In genomic region chr5:77776606-77777206, GRCh38 we compare ENCODE assay signal across 7 cellular contexts. TPM values are rescaled to one million over a fixed set of nuclear protein-coding genes. Genes with fewer than 3 reads are reported as not detected.
DNase-seq lines count a peak whose midpoint lies in the region; ATAC-seq and TF ChIP-seq lines count a peak whose summit lies in the region.

No MANE protein-coding gene starts in this region.

- peaks cover 9% of the 10 kb centered on the region for H4K20me1 ChIP-seq in GM23338 (replicated peaks; ENCODE audit: insufficient read depth)

- H3K9me3 Mint-ChIP-seq in GM23338, result no peaks in the 10 kb centered on the region
- no peaks in the 10 kb centered on the region for H3K9me3 Mint-ChIP-seq in stimulated activated effector memory CD8-positive, alpha-beta T cell treated with anti-CD3 and anti-CD28 coated beads, Interleukin-12 subunit alpha, Interleukin-12 subunit beta, amount 100 ng/mL, for 72 hours

- no peaks in the 10 kb centered on the region for H3K36me3 ChIP-seq in GM23338 (ENCODE audit: insufficient read depth)

- CTCF ChIA-PET in RWPE1 (lab: Yijun Ruan, JAX), result no interaction called here

- peak overlapping the region; percentile 88 for H3K27ac Mint-ChIP-seq in GM23338
- peak overlapping the region; percentile 98 for H3K27ac Mint-ChIP-seq in stimulated activated effector memory CD8-positive, alpha-beta T cell treated with anti-CD3 and anti-CD28 coated beads, Interleukin-12 subunit alpha, Interleukin-12 subunit beta, amount 100 ng/mL, for 72 hours

- H3K27ac ChIP-seq in GM23338 (ENCODE audit: low read depth), result no peak overlapping the region
- H3K27ac ChIP-seq in RWPE1, result peak overlapping the region; percentile 87
- H3K27ac ChIP-seq in foreskin keratinocyte, result peak overlapping the region; percentile 91

- POLR2A ChIA-PET in RWPE1 (lab: Yijun Ruan, JAX; ENCODE audit: low non-redundant PET), result interaction anchor here (0.6 kb wide), 1 partner anchor 556 kb away, joined by 4 read pairs; no protein-coding TSS in a partner anchor

- TF ChIP-seq CTCF in GM23338 (conservative IDR thresholded peaks at IDR 0.05; ENCODE audit: low read depth in 2 of 2) (no peak), RWPE1 (conservative IDR thresholded peaks at IDR 0.05; ENCODE audit: low read depth) (no peak), foreskin keratinocyte (conservative IDR thresholded peaks at IDR 0.05) (no peak)

- H3F3A ChIP-seq in GM23338 (replicated peaks; ENCODE audit: low read depth), result no peaks in the 10 kb centered on the region

- H3K36me3 Mint-ChIP-seq in GM23338 (ENCODE audit: low read depth), result peaks cover 5% of the 10 kb centered on the region
- peaks cover 43% of the 10 kb centered on the region for H3K36me3 Mint-ChIP-seq in stimulated activated effector memory CD8-positive, alpha-beta T cell treated with anti-CD3 and anti-CD28 coated beads, Interleukin-12 subunit alpha, Interleukin-12 subunit beta, amount 100 ng/mL, for 72 hours

- peak overlapping the region; percentile 93 for H3K4me2 ChIP-seq in GM23338

- peaks cover 11% of the 10 kb centered on the region for H3K27me3 Mint-ChIP-seq in GM23338 (ENCODE audit: insufficient read depth, low read depth, poor library complexity)

- peak overlapping the region; percentile 77 for H3K4me3 ChIP-seq in GM23338

- H3K4me3 Mint-ChIP-seq in GM23338, result peak overlapping the region; percentile 91
- peak overlapping the region; percentile 92 for H3K4me3 Mint-ChIP-seq in stimulated activated effector memory CD8-positive, alpha-beta T cell treated with anti-CD3 and anti-CD28 coated beads, Interleukin-12 subunit alpha, Interleukin-12 subunit beta, amount 100 ng/mL, for 72 hours

- H3K9me2 ChIP-seq in GM23338 (ENCODE audit: insufficient read depth), result no peaks in the 10 kb centered on the region

- H3K27me3 ChIP-seq in GM23338 (ENCODE audit: insufficient read depth) (no peaks in the 10 kb centered on the region), foreskin keratinocyte (no peaks in the 10 kb centered on the region)

- H3K79me2 ChIP-seq in GM23338 (replicated peaks; ENCODE audit: insufficient read depth), result peaks cover 40% of the 10 kb centered on the region

- peak overlapping the region; percentile 80; the same call in 1 of the 2 replicates for H2AFZ ChIP-seq in GM23338

- peaks cover 41% of the 10 kb centered on the region for H3K4me1 Mint-ChIP-seq in GM23338
- peaks cover 37% of the 10 kb centered on the region for H3K4me1 Mint-ChIP-seq in stimulated activated effector memory CD8-positive, alpha-beta T cell treated with anti-CD3 and anti-CD28 coated beads, Interleukin-12 subunit alpha, Interleukin-12 subunit beta, amount 100 ng/mL, for 72 hours

- ATAC-seq in GM23338 (no peak), foreskin keratinocyte (no peak), GM19035 (IDR thresholded peaks at IDR 0.05; ENCODE audit: unreplicated experiment) (no peak)
- peak; percentile 8 for ATAC-seq in stimulated activated effector memory CD8-positive, alpha-beta T cell treated with anti-CD3 and anti-CD28 coated beads, Interleukin-12 subunit alpha, Interleukin-12 subunit beta, amount 100 ng/mL, for 72 hours

- DNase-seq in GM23338 (ENCODE audit: low spot score) (no peak), RWPE1 (ENCODE audit: low spot score) (no peak), foreskin keratinocyte (no peak), COLO668 (lab: John Stamatoyannopoulos, UW; ENCODE audit: unreplicated experiment) (no peak), HuH-7.5 (ENCODE audit: low spot score) (no peak)
- no peak for DNase-seq in stimulated activated effector memory CD8-positive, alpha-beta T cell treated with anti-CD3 and anti-CD28 coated beads, Interleukin-12 subunit alpha, Interleukin-12 subunit beta, amount 100 ng/mL, for 72 hours (ENCODE audit: low spot score in 2 of 2)

- H3K4me1 ChIP-seq in GM23338 (ENCODE audit: insufficient read depth) (peaks cover 31% of the 10 kb centered on the region), foreskin keratinocyte (peaks cover 16% of the 10 kb centered on the region)

TF ChIP-seq in GM23338, 12 proteins besides CTCF, POLR2A, EP300 and RAD21 (continues in another document):
- no peak for TF ChIP-seq ZNF462 (CRISPR knock-in tag; IDR thresholded peaks at IDR 0.05)
- TF ChIP-seq POLR2AphosphoS5 (IDR thresholded peaks at IDR 0.05; ENCODE audit: low read depth), result no peak
- TF ChIP-seq ZNF114 (CRISPR knock-in tag; IDR thresholded peaks at IDR 0.05), result no peak
- TF ChIP-seq STAT1 (IDR thresholded peaks at IDR 0.05; ENCODE audit: unreplicated experiment), result no peak

RNA-seq across cellular contexts. Expression of gene TBCA, which starts 0.6 kb away (rescaled TPM):
- total RNA-seq in GM23338 (2014; rRNA removed; shearing (Covaris generic)), result 117 and 135 TPM in 2 replicates
- polyA plus RNA-seq in GM23338 (2016; fragmentation: Nextera tagmentation; extraction: Ambion mirVana) (814 and 823 TPM in 2 replicates), foreskin keratinocyte (324 and 339 TPM in 2 replicates)
- total RNA-seq in foreskin keratinocyte, result 201 and 210 TPM in 2 replicates
